2 cellular contexts compared by ENCODE assay signal in the genomic region with DNA sequence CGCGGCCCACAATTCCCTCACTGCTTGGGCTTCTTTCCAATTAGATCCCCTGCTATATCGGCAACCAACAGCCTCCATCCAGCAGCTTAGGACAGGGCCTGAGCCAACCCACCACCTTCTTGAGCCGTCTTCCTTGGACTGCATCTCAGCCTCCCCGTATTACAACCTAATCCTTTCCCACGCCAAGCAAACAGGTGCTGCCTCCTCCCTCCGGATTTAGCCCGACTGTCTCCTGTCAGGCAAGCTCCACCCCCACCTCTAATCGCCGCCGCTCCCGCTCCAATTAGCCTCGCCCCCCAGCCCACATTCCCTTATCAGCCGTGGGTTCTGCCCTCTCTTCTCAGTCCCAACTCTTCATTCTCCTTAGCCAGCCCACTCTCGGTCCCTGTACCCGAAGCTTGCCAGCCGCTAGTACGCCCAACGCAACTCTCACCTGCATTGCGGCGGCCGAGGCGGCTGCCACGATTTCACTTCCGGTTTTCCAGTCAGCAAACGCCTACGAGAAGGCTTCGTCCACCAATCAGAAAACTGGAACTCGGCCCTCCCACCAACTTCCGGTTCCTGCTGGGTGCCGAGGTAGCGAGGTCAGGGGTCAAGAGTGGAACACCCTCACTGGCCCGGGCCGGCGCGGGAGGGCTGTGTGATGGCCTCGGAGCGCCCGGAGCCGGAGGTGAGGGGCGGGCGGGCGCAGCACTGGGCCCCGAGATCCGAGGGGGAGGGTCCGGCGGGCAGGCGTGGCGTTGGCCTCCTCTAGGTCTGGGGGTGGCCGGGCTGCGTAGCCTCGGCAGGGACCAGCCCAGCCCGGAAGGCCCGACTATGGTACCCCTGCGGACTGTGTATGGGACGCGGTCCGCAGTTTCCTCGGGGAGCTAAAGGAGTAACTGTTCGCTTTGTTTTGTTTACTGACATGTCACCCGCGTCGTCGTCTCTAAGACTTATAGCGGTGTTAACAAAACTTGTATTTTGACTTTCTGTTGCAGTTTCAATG.
TF ChIP-seq lines count a peak whose summit lies in the region.

A gene with protein sequence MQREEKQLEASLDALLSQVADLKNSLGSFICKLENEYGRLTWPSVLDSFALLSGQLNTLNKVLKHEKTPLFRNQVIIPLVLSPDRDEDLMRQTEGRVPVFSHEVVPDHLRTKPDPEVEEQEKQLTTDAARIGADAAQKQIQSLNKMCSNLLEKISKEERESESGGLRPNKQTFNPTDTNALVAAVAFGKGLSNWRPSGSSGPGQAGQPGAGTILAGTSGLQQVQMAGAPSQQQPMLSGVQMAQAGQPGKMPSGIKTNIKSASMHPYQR (minus strand): TSS at position 475 of the 988 bp plus-strand sequence. CDS start 36 bp downstream, at position 439.
A gene (plus strand): TSS at position 574 of the 988 bp plus-strand sequence. CDS start 70 bp downstream, at position 644.

TF ChIP-seq in IMR-90, 13 proteins besides CTCF, POLR2A, EP300 and RAD21:
- peak; percentile 31 for TF ChIP-seq MXI1 (IDR thresholded peaks at IDR 0.05; ENCODE audit: borderline replicate concordance, low read depth, low read length)
- peak; percentile 9 for TF ChIP-seq RCOR1 (IDR thresholded peaks at IDR 0.05; ENCODE audit: insufficient replicate concordance, low read length)
- peak; percentile 18; the same call in 1 of the 2 replicates for TF ChIP-seq NFE2L2 (IDR thresholded peaks at IDR 0.05; ENCODE audit: low read depth, low read length)
- TF ChIP-seq, protein P1, sequence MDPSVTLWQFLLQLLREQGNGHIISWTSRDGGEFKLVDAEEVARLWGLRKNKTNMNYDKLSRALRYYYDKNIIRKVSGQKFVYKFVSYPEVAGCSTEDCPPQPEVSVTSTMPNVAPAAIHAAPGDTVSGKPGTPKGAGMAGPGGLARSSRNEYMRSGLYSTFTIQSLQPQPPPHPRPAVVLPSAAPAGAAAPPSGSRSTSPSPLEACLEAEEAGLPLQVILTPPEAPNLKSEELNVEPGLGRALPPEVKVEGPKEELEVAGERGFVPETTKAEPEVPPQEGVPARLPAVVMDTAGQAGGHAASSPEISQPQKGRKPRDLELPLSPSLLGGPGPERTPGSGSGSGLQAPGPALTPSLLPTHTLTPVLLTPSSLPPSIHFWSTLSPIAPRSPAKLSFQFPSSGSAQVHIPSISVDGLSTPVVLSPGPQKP (IDR thresholded peaks at IDR 0.05; ENCODE audit: borderline replicate concordance, low read depth, low read length), result no peak
- no peak for TF ChIP-seq RFX5 (IDR thresholded peaks at IDR 0.05; ENCODE audit: low read depth, low read length)
- no peak for TF ChIP-seq SMC3 (IDR thresholded peaks at IDR 0.05; ENCODE audit: low read depth, low read length)
- no peak for TF ChIP-seq CHD1 (IDR thresholded peaks at IDR 0.05; ENCODE audit: low read depth, low read length)
- TF ChIP-seq, protein P2, sequence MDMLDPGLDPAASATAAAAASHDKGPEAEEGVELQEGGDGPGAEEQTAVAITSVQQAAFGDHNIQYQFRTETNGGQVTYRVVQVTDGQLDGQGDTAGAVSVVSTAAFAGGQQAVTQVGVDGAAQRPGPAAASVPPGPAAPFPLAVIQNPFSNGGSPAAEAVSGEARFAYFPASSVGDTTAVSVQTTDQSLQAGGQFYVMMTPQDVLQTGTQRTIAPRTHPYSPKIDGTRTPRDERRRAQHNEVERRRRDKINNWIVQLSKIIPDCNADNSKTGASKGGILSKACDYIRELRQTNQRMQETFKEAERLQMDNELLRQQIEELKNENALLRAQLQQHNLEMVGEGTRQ (IDR thresholded peaks at IDR 0.05; ENCODE audit: low read depth, low read length), result no peak
- peak; percentile 26; the same call in 1 of the 2 replicates for TF ChIP-seq CEBPB (IDR thresholded peaks at IDR 0.05; ENCODE audit: low read depth, low read length)
- 0 out of 2 replicates have a peak, but pooled peaks have one; percentile 2 for TF ChIP-seq BHLHE40 (IDR thresholded peaks at IDR 0.05; ENCODE audit: low read depth, low read length)
- peak; percentile 75 for TF ChIP-seq MAFK (IDR thresholded peaks at IDR 0.05; ENCODE audit: low read depth, low read length)
- TF ChIP-seq MAZ (IDR thresholded peaks at IDR 0.05; ENCODE audit: borderline replicate concordance, low read depth, low read length), result no peak; the same call in 1 of the 2 replicates
- no peak for TF ChIP-seq FOS (IDR thresholded peaks at IDR 0.05; ENCODE audit: low read depth, low read length)

TF ChIP-seq in endothelial cell of umbilical vein, 7 proteins besides CTCF, POLR2A, EP300 and RAD21:
- TF ChIP-seq, protein P3, sequence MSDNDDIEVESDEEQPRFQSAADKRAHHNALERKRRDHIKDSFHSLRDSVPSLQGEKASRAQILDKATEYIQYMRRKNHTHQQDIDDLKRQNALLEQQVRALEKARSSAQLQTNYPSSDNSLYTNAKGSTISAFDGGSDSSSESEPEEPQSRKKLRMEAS (IDR thresholded peaks at IDR 0.05; ENCODE audit: insufficient read depth, insufficient read length), result no peak
- no peak for TF ChIP-seq FOS (IDR thresholded peaks at IDR 0.05; ENCODE audit: borderline replicate concordance, insufficient read depth, low read length)
- TF ChIP-seq EZH2 (IDR thresholded peaks at IDR 0.05; ENCODE audit: borderline replicate concordance, low read depth, low read length, severe bottlenecking), result no peak
- no peak for TF ChIP-seq MYC (IDR thresholded peaks at IDR 0.05; ENCODE audit: low read depth, low read length)
- TF ChIP-seq JUN (IDR thresholded peaks at IDR 0.05; ENCODE audit: borderline replicate concordance, insufficient read depth, insufficient read length, low read depth), result no peak
- no peak for TF ChIP-seq GATA2 (IDR thresholded peaks at IDR 0.05; ENCODE audit: insufficient read depth, insufficient read length, low read depth, low read length)
- TF ChIP-seq POLR2AphosphoS5 (IDR thresholded peaks at IDR 0.05; ENCODE audit: insufficient read depth, low read depth, low read length), result no peak
